In genomic region chr20:52160805-52161204, GRCh38 we compare ENCODE assay signal across 1 cellular context.
A peak's percentile ranks its signal among the peaks of the same experiment; 100 is the strongest.
TF ChIP-seq lines count a peak whose summit lies in the region.

No MANE protein-coding gene starts in this region.

TF ChIP-seq in HepG2, 621 proteins besides CTCF, POLR2A, EP300 and RAD21 (continued from another document):
- TF ChIP-seq BATF2 (CRISPR knock-in tag; IDR thresholded peaks at IDR 0.05), result 0 out of 2 replicates have a peak, but pooled peaks have one; percentile 5
